8 cellular contexts compared by ENCODE assay signal in the genomic region with DNA sequence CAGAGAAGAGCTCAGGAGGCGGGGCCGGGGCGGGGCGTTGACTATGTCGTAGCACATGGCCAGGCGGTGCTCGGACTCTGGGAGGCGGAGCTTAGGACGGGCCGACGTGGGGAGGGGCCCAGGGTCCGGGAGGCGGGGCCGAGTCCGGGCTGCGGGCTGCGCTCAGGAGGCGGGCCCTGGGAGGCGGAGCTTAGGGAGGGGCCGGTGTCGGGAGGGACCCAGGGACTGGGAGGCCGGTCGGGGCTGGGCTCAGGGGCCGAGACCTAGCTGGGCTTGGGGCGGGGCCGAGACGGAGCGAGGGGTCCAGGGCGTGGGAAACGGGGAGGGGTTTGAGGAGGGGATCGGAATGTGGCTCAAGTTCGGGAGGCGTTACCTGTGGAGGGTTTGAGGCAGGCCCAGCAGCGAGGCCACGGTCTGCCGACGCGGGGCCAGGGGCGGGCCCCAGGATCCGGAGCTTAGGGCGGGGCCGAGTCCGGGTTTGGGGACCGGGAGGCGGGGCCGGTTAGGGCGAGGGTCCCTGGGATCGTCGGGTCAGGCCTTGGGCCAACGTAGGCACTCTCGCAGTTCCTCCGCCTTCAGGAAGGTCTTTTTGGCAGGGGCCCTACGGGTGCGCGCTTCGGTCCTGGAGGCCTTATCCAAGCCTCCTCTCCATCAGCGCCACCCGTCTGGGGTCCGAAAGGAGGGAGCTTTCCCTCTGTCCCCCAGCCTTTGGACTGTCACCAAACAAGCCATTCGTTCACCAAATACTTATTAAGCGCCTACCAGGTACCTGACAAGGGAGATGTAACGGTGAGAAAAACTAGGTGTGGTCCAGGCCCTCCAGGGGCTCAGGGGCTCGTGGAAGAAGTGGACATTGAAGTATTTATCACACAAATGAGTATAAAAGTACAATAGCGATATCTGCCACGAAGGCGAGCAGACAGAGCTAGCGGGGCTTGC. TPM values are rescaled to one million over a fixed set of nuclear protein-coding genes. Genes with fewer than 3 reads are reported as not detected.
DNase-seq lines count a peak whose midpoint lies in the region; ATAC-seq and TF ChIP-seq lines count a peak whose summit lies in the region.
"Not testable (repeated sequence)": the region's sequence is repeated elsewhere in the genome, so short reads cannot be mapped to it uniquely, and the experiment has no call there.

No MANE protein-coding gene starts in this region.

- H3K27ac Mint-ChIP-seq in activated naive CD4-positive, alpha-beta T cell treated with anti-CD3 and anti-CD28 coated beads for 36 hours: peak overlapping the region; percentile 85

- H2AFZ ChIP-seq in SU-DHL-6 (ENCODE audit: low read depth, low read length, severe bottlenecking): peak overlapping the region; percentile 68

- peak overlapping the region; percentile 58 for H3K4me2 ChIP-seq in SU-DHL-6 (ENCODE audit: low read depth, low read length, poor library complexity, severe bottlenecking)

- H3K9me3 ChIP-seq in BE2C; KOPT-K1 (ENCODE audit: insufficient read depth, low read length, poor library complexity, severe bottlenecking); SU-DHL-6 (ENCODE audit: insufficient read depth, low read length); mucosa of descending colon: not testable (repeated sequence)

- peak; percentile 64 for ATAC-seq in GM21576 (IDR thresholded peaks at IDR 0.05; ENCODE audit: unreplicated experiment)
- ATAC-seq in mucosa of descending colon: not testable (repeated sequence)

- intact Hi-C loops in activated naive CD4-positive, alpha-beta T cell treated with anti-CD3 and anti-CD28 coated beads for 36 hours (cut with micrococcal nuclease): loop anchor here (1.0 to 10.0 kb wide), 3 partner anchors 65 to 564 kb away; partner anchors contain the start of genes CDIP1, NAGPA and SEC14L5
- intact Hi-C loops in mucosa of descending colon (cut with DNase I, micrococcal nuclease): not testable (repeated sequence)

- peaks cover 22% of the 10 kb centered on the region for H3K4me1 Mint-ChIP-seq in activated naive CD4-positive, alpha-beta T cell treated with anti-CD3 and anti-CD28 coated beads for 36 hours (ENCODE audit: low read depth)

- DNase-seq in BE2C (peak; percentile 58), fibroblast of peridontal ligament (ENCODE audit: extremely low read depth) (peak; percentile 45), mucosa of descending colon (peak; percentile 84 to 91 (median 89))
- DNase-seq in activated naive CD4-positive, alpha-beta T cell treated with anti-CD3 and anti-CD28 coated beads for 36 hours: peak; percentile 72
- peak; percentile 27 to 69 (median 47) for DNase-seq in stimulated activated CD4-positive, alpha-beta T cell treated with anti-CD3 and anti-CD28 coated beads, TNF-alpha, amount 100 ng/mL, for 24 hours (ENCODE audit: low read depth in 3 of 3)

- not testable (repeated sequence) for H3K27me3 Mint-ChIP-seq in activated naive CD4-positive, alpha-beta T cell treated with anti-CD3 and anti-CD28 coated beads for 36 hours (ENCODE audit: low read depth)

- not testable (repeated sequence) for H3K27me3 ChIP-seq in BE2C; SU-DHL-6 (ENCODE audit: low read length)

- not testable (repeated sequence) for H3F3A ChIP-seq in SU-DHL-6 (ENCODE audit: insufficient read depth)

- H3K9ac ChIP-seq in SU-DHL-6 (ENCODE audit: low read length): peak overlapping the region; percentile 45

- peak overlapping the region; percentile 42 for H3K27ac ChIP-seq in KOPT-K1 (ENCODE audit: low read depth, low read length, poor library complexity, severe bottlenecking)
- not testable (repeated sequence) for H3K27ac ChIP-seq in SU-DHL-6 (ENCODE audit: low read depth, low read length)

- peak overlapping the region; percentile 58 for H3K4me3 ChIP-seq in BE2C (ENCODE audit: low read depth, low read length)
- peak overlapping the region; percentile 45 for H3K4me3 ChIP-seq in SU-DHL-6 (ENCODE audit: insufficient read depth, low read length, poor library complexity, severe bottlenecking)
- peak overlapping the region; percentile 46 for H3K4me3 ChIP-seq in mucosa of descending colon

- TF ChIP-seq CTCF in BE2C (IDR thresholded peaks at IDR 0.05; ENCODE audit: low read depth, low read length); SU-DHL-6 (IDR thresholded peaks at IDR 0.05; ENCODE audit: insufficient read depth, low read length, poor library complexity, severe bottlenecking); mucosa of descending colon (IDR thresholded peaks at IDR 0.05): not testable (repeated sequence)

- not testable (repeated sequence) for H4K20me1 ChIP-seq in SU-DHL-6 (ENCODE audit: low read depth, low read length)

- H3K36me3 Mint-ChIP-seq in activated naive CD4-positive, alpha-beta T cell treated with anti-CD3 and anti-CD28 coated beads for 36 hours (ENCODE audit: low read depth): not testable (repeated sequence)

- H3K4me3 Mint-ChIP-seq in activated naive CD4-positive, alpha-beta T cell treated with anti-CD3 and anti-CD28 coated beads for 36 hours: peak overlapping the region; percentile 85

- CTCF ChIA-PET in activated naive CD4-positive, alpha-beta T cell treated with anti-CD3 and anti-CD28 coated beads for 36 hours (lab: Charles Lee): interaction anchor here (0.6 to 0.8 kb wide), 2 partner anchors 14 to 42 kb away, joined by 3 to 4 read pairs; no protein-coding TSS in a partner anchor

- H3K9me2 ChIP-seq in SU-DHL-6 (replicated peaks; ENCODE audit: insufficient read depth, low read length): not testable (repeated sequence)

- H3K79me2 ChIP-seq in SU-DHL-6 (ENCODE audit: insufficient read depth, low read length): not testable (repeated sequence)

- not testable (repeated sequence) for H3K9me3 Mint-ChIP-seq in activated naive CD4-positive, alpha-beta T cell treated with anti-CD3 and anti-CD28 coated beads for 36 hours

- H3K36me3 ChIP-seq in BE2C; KOPT-K1 (ENCODE audit: insufficient read depth, low read length); SU-DHL-6 (ENCODE audit: low read length); mucosa of descending colon (ENCODE audit: low read depth): not testable (repeated sequence)

- not testable (repeated sequence) for H3K4me1 ChIP-seq in BE2C; mucosa of descending colon (ENCODE audit: low read depth)

RNA-seq across cellular contexts. Expression of gene EEF2KMT, which starts 0.9 kb away (rescaled TPM):
- 30.6 TPM for polyA plus RNA-seq in BE2C (2012; ENCODE audit: insufficient read depth, insufficient read length, low read depth)
- total RNA-seq in activated naive CD4-positive, alpha-beta T cell treated with anti-CD3 and anti-CD28 coated beads for 36 hours: 10 to 100 TPM; 13.8 to 14.2 TPM
- 1 to 10 TPM; 5.7 to 7.5 (median 7.0) TPM for total RNA-seq in mucosa of descending colon

RNA-seq across cellular contexts. Expression of gene ALG1, which starts 26.8 kb away (rescaled TPM):
- polyA plus RNA-seq in BE2C (2012; ENCODE audit: insufficient read depth, insufficient read length, low read depth): 22.8 TPM
- 1 to 10 TPM; 8.6 to 8.9 TPM for total RNA-seq in activated naive CD4-positive, alpha-beta T cell treated with anti-CD3 and anti-CD28 coated beads for 36 hours
- total RNA-seq in mucosa of descending colon: 10 to 100 TPM; 17.7 to 32.2 (median 29.0) TPM

RNA-seq across cellular contexts. Expression of gene C16orf89, which starts 32.7 kb away (rescaled TPM):
- not detected for polyA plus RNA-seq in BE2C (2012; ENCODE audit: insufficient read depth, insufficient read length, low read depth)
- total RNA-seq in activated naive CD4-positive, alpha-beta T cell treated with anti-CD3 and anti-CD28 coated beads for 36 hours: not detected
- 1 to 10 TPM; 2.5 to 5.0 (median 3.3) TPM for total RNA-seq in mucosa of descending colon
